Comparison of ENCODE assay signal across 8 cellular contexts in the genomic region with DNA sequence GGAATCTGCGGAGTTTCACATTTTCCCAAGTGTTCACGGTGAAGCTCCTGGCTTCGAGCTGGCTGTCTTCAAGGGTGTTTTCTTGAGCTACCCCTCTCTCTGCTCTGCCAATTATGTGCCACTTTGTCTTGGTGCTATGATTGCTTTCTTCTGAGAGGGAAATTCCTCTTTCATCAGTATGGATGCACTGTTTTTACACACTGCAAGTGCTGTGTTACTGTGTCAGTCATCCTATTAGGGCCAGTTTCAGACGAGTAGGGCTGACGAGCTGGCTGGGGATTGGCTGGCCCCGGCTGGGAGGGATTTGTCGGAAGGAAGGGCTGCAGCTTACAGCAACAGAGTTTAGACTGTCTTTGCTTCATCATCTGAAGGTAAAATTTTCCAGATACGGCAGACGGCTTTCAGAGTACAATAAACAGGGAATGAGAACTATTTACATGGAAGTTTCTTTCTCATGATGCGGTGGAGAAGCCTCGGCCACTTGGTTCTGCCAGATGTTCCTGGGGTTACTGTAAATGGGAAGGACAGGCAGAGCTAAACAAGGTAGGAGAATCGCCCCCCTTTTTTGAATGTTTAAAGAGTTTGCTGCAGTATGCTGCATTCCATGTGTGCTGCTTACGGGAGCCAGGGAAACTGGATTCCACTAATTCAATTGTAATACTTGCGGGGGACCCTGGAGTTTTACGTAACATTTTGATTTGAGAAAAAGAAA. TPM values are rescaled to one million over a fixed set of nuclear protein-coding genes. Genes with fewer than 3 reads are reported as not detected.
A peak's percentile ranks its signal among the peaks of the same experiment; 100 is the strongest.
DNase-seq lines count a peak whose midpoint lies in the region; ATAC-seq and TF ChIP-seq lines count a peak whose summit lies in the region.

TSS of gene MBNL2 (plus strand) at position 345 of the 712 bp plus-strand sequence. CDS start 53,903 bp downstream, outside the sequence.

- H3K4me1 ChIP-seq in hepatocyte (ENCODE audit: insufficient read depth): peaks cover 28% of the 10 kb centered on the region

- peak within 1 kb of the TSS; percentile 41 for H3K4me3 ChIP-seq in hepatocyte

- no peaks in the 10 kb centered on the region for H3K36me3 ChIP-seq in hepatocyte (replicated peaks; ENCODE audit: insufficient read depth, low read depth)

- peak within 1 kb of the TSS; percentile 10 for H2AFZ ChIP-seq in hepatocyte

- peak within 1 kb of the TSS; percentile 96 for H3K27ac ChIP-seq in hepatocyte

- H3K9me2 ChIP-seq in hepatocyte (replicated peaks; ENCODE audit: insufficient read depth): no peaks in the 10 kb centered on the region

- DNase-seq in NCI-H187 treated with DMSO at 0.1 percent for 48 hours (lab: John Stamatoyannopoulos, UW): peak; percentile 87
- peak; percentile 54 for DNase-seq in T1000 (lab: John Stamatoyannopoulos, UW)
- peak; percentile 96 for DNase-seq in astrocyte of the hippocampus (ENCODE audit: low read depth, low spot score)
- peak; percentile 93 for DNase-seq in hepatocyte (ENCODE audit: low spot score)
- peak; percentile 91 for DNase-seq in retina
- DNase-seq in cortex of kidney (lab: John Stamatoyannopoulos, UW): no peak

- no peak for TF ChIP-seq CTCF in hepatocyte (IDR thresholded peaks at IDR 0.05; ENCODE audit: poor library complexity)

- peak; percentile 58 for TF ChIP-seq POLR2A in GM18505 (IDR thresholded peaks at IDR 0.05; ENCODE audit: borderline replicate concordance, extremely low read depth, insufficient read depth, insufficient read length)

- H3K4me2 ChIP-seq in hepatocyte: peak within 1 kb of the TSS; percentile 80

- peak; percentile 97 for ATAC-seq in GM18505 (IDR thresholded peaks at IDR 0.05; ENCODE audit: unreplicated experiment)
- ATAC-seq in HG02970 (IDR thresholded peaks at IDR 0.05; ENCODE audit: low FRiP score, unreplicated experiment): peak; percentile 94

- WGBS in hepatocyte (ENCODE audit: low lambda C conversion rate, missing lambda C conversion rate): 8% methylated on average over 15 of the region's 15 CpGs

- H3K79me2 ChIP-seq in hepatocyte: peaks cover 52% of the 10 kb centered on the region

- no peaks in the 10 kb centered on the region for H3K9me3 ChIP-seq in hepatocyte (ENCODE audit: low read depth)

- peaks cover 8% of the 10 kb centered on the region for H4K20me1 ChIP-seq in hepatocyte (ENCODE audit: insufficient read depth, poor library complexity, severe bottlenecking)

- H3K27me3 ChIP-seq in hepatocyte: no peaks in the 10 kb centered on the region

RNA-seq across cellular contexts. Expression of gene MBNL2, which starts in this region (rescaled TPM):
- total RNA-seq in hepatocyte: 96.8 and 97.9 TPM in 2 replicates
- 27.4 and 33.8 TPM in 2 replicates for polyA plus RNA-seq in hepatocyte
